In the genomic region with DNA sequence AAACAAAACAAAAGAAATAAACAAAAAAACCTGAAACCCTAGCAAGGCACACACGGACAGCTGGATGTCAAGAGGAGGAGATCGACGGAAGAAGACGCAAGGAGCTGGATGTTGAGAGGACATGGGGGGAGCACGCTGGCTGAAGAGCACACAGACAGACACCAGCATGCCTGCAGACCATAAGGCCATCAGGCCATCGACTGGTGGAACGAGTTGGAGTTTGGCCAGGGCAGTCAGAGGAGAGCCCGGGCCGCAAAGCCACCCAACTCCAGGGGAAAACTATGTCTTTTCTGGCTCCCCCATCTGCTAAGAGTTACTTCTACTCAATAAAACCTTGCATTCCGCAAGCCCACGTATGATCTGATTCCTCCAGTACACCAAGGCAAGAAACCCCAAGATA, we compare ENCODE assay signal across 9 cellular contexts.
"Had no signal": no experiment of that assay in that cellular context is flagged by ENCODE, and none has a peak within 500 bp of the region (broad histone marks: within the 10 kb centered on the region; RNA-seq: fewer than 3 reads in every experiment).

No MANE protein-coding gene starts in this region.

- FAIRE-seq: H54 had no signal

- H3K4me3 Mint-ChIP-seq: H9, HFFc6 had no signal

- H3K9me3 ChIP-seq: HAP-1 had no signal

- H3K27ac ChIP-seq: GM23248 had no signal

- DNase-seq: GM23248, GOT3, H7, HCEC 1CT, HFFc6 had no signal

- H2AFZ ChIP-seq: GM23248 had no signal

- H3K9ac ChIP-seq: GM23248 had no signal

- ATAC-seq: HCT116 had no signal

- H3K4me3 ChIP-seq: GM23248, HAP-1 had no signal

- H3K36me3 ChIP-seq: HAP-1 had no signal

- H3K27ac Mint-ChIP-seq: H9, HFFc6 had no signal

- H3K4me1 ChIP-seq: HAP-1 had no signal
